In the genomic region with DNA sequence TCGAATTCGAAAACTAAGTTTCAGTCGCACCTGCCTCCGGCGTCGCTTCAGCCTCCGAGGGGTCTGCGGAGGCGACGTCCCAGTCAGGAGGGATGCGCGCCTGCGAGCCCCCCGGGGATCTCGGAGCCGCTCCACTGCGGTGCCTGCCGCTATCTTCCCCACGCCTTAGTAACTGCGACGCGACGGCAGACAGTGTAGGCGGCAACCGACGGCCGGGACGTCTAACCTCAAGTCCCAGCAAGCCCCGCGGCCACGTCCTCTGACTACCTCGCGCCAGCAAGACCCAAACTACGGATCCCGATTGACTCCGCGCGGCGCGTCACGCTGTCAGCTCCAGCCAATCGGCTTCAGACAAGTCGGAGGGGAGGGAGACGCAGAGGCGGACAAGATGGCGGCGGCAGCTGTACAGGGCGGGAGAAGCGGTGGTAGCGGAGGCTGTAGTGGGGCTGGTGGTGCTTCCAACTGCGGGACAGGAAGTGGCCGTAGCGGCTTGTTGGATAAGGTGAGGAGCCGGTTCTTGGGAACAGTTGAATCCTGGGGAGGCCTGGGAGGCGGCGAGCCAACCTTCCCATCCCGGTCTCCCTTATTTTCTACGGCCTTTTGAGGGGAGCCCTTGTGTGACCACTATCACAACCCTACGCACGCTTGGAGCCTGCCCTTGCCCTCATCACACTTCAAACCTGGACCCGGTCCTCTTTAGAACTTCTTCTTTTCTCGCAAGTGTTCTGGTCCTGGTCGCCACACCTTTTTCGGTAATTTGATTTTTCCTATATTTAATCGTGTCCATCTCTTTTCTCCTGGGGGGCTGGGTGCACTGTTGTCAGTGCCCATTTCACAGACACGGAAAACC, we compare ENCODE assay signal across 1 cellular context.
A peak's percentile ranks its signal among the peaks of the same experiment; 100 is the strongest.
TF ChIP-seq lines count a peak whose summit lies in the region.

A gene (plus strand): TSS at position 369 of the 850 bp plus-strand sequence. CDS start 20 bp downstream, at position 389.
A gene with protein sequence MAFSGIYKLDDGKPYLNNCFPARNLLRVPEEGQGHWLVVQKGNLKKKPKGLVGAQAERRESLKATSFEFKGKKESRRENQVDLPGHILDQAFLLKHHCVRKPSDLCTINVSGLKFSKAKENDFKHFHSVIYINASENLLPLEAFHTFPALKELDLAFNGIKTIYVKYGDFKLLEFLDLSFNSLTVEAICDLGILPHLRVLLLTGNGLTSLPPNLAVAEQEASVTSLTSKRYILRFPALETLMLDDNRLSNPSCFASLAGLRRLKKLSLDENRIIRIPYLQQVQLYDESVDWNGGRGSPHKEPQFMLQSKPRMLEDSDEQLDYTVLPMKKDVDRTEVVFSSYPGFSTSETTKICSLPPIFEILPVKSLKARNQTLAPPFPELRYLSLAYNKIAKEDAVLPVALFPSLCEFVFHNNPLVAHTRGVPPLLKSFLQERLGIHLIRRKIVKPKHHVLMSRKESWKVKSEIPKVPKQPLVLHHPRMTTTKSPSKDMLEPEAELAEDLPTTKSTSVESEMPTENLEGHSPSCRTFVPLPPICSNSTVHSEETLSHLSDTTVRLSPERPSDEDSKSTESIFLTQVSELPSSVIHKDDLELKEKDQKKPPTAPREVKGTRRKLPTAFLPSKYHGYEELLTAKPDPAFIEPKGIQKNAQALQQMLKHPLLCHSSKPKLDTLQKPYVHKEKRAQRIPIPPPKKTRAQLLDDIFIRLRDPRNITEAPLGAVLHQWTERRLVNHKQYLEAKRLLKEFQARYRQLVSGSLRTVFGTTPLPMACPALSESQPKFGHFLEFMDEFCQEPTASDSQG (minus strand): TSS at position 194 of the 850 bp plus-strand sequence. CDS start 8,213 bp downstream, outside the sequence.

TF ChIP-seq in K562, 482 proteins besides CTCF, POLR2A, EP300 and RAD21 (continued from another document and continues in another):
- TF ChIP-seq, protein P1, sequence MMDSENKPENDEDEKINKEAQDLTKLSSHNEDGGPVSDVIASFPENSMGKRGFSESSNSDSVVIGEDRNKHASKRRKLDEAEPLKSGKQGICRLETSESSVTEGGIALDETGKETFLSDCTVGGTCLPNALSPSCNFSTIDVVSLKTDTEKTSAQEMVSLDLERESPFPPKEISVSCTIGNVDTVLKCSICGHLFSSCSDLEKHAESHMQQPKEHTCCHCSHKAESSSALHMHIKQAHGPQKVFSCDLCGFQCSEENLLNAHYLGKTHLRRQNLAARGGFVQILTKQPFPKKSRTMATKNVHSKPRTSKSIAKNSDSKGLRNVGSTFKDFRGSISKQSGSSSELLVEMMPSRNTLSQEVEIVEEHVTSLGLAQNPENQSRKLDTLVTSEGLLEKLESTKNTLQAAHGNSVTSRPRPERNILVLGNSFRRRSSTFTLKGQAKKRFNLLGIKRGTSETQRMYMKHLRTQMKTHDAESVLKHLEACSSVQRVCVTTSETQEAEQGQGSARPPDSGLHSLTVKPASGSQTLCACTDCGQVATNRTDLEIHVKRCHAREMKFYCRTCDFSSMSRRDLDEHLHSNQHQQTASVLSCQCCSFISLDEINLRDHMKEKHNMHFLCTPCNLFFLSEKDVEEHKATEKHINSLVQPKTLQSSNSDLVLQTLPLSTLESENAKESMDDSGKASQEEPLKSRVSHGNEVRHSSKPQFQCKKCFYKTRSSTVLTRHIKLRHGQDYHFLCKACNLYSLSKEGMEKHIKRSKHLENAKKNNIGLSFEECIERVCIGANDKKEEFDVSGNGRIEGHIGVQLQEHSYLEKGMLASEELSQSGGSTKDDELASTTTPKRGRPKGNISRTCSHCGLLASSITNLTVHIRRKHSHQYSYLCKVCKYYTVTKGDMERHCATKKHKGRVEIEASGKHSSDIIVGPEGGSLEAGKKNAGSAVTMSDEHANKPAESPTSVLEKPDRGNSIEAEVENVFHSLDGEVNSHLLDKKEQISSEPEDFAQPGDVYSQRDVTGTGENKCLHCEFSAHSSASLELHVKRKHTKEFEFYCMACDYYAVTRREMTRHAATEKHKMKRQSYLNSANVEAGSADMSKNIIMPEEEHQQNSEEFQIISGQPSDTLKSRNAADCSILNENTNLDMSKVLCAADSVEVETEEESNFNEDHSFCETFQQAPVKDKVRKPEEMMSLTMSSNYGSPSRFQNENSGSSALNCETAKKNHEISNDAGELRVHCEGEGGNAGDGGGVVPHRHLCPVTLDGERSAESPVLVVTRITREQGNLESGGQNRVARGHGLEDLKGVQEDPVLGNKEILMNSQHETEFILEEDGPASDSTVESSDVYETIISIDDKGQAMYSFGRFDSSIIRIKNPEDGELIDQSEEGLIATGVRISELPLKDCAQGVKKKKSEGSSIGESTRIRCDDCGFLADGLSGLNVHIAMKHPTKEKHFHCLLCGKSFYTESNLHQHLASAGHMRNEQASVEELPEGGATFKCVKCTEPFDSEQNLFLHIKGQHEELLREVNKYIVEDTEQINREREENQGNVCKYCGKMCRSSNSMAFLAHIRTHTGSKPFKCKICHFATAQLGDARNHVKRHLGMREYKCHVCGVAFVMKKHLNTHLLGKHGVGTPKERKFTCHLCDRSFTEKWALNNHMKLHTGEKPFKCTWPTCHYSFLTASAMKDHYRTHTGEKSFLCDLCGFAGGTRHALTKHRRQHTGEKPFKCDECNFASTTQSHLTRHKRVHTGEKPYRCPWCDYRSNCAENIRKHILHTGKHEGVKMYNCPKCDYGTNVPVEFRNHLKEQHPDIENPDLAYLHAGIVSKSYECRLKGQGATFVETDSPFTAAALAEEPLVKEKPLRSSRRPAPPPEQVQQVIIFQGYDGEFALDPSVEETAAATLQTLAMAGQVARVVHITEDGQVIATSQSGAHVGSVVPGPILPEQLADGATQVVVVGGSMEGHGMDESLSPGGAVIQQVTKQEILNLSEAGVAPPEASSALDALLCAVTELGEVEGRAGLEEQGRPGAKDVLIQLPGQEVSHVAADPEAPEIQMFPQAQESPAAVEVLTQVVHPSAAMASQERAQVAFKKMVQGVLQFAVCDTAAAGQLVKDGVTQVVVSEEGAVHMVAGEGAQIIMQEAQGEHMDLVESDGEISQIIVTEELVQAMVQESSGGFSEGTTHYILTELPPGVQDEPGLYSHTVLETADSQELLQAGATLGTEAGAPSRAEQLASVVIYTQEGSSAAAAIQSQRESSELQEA (IDR thresholded peaks at IDR 0.05; ENCODE audit: low read depth), result peak; percentile 91
- TF ChIP-seq, protein P2, sequence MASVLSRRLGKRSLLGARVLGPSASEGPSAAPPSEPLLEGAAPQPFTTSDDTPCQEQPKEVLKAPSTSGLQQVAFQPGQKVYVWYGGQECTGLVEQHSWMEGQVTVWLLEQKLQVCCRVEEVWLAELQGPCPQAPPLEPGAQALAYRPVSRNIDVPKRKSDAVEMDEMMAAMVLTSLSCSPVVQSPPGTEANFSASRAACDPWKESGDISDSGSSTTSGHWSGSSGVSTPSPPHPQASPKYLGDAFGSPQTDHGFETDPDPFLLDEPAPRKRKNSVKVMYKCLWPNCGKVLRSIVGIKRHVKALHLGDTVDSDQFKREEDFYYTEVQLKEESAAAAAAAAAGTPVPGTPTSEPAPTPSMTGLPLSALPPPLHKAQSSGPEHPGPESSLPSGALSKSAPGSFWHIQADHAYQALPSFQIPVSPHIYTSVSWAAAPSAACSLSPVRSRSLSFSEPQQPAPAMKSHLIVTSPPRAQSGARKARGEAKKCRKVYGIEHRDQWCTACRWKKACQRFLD (CRISPR knock-in tag; IDR thresholded peaks at IDR 0.05), result peak; percentile 76; the same call in 1 of the 2 replicates
- peak; percentile 34; the same call in 1 of the 2 replicates for TF ChIP-seq DMBX1 (CRISPR knock-in tag; IDR thresholded peaks at IDR 0.05; ENCODE audit: borderline replicate concordance)
- TF ChIP-seq, protein P3, sequence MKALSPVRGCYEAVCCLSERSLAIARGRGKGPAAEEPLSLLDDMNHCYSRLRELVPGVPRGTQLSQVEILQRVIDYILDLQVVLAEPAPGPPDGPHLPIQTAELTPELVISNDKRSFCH (CRISPR knock-in tag; IDR thresholded peaks at IDR 0.05), result no peak
- TF ChIP-seq, protein P3 (tag; IDR thresholded peaks at IDR 0.05), result peak; percentile 77
- TF ChIP-seq, protein P4, sequence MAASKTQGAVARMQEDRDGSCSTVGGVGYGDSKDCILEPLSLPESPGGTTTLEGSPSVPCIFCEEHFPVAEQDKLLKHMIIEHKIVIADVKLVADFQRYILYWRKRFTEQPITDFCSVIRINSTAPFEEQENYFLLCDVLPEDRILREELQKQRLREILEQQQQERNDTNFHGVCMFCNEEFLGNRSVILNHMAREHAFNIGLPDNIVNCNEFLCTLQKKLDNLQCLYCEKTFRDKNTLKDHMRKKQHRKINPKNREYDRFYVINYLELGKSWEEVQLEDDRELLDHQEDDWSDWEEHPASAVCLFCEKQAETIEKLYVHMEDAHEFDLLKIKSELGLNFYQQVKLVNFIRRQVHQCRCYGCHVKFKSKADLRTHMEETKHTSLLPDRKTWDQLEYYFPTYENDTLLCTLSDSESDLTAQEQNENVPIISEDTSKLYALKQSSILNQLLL (CRISPR knock-in tag; IDR thresholded peaks at IDR 0.05; ENCODE audit: borderline replicate concordance), result no peak
- no peak for TF ChIP-seq NFATC3 (IDR thresholded peaks at IDR 0.05)
- TF ChIP-seq, protein P5, sequence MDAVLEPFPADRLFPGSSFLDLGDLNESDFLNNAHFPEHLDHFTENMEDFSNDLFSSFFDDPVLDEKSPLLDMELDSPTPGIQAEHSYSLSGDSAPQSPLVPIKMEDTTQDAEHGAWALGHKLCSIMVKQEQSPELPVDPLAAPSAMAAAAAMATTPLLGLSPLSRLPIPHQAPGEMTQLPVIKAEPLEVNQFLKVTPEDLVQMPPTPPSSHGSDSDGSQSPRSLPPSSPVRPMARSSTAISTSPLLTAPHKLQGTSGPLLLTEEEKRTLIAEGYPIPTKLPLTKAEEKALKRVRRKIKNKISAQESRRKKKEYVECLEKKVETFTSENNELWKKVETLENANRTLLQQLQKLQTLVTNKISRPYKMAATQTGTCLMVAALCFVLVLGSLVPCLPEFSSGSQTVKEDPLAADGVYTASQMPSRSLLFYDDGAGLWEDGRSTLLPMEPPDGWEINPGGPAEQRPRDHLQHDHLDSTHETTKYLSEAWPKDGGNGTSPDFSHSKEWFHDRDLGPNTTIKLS (IDR thresholded peaks at IDR 0.05; ENCODE audit: borderline replicate concordance, low read depth), result peak; percentile 88
- peak; percentile 15; the same call in 1 of the 2 replicates for TF ChIP-seq SMC3 (conservative IDR thresholded peaks at IDR 0.05; ENCODE audit: insufficient read depth, low read depth, low read length)
- no peak for TF ChIP-seq ZNF717 (CRISPR knock-in tag; IDR thresholded peaks at IDR 0.05)
- no peak for TF ChIP-seq HNRNPUL1 (IDR thresholded peaks at IDR 0.05; ENCODE audit: low read length)
- peak; percentile 94 for TF ChIP-seq RBBP5 (IDR thresholded peaks at IDR 0.05; ENCODE audit: borderline replicate concordance, insufficient read depth, low read length, poor library complexity, severe bottlenecking)
- no peak for TF ChIP-seq MEF2D (tag; conservative IDR thresholded peaks at IDR 0.05; ENCODE audit: low read depth)
- peak; percentile 61 to 65; a peak in 2 of 4 replicates for TF ChIP-seq NONO (IDR thresholded peaks at IDR 0.05; ENCODE audit: low read depth in 2 of 2, low read length in 1 of 2)
- TF ChIP-seq XRCC3 (IDR thresholded peaks at IDR 0.05), result no peak
- TF ChIP-seq, protein P6, sequence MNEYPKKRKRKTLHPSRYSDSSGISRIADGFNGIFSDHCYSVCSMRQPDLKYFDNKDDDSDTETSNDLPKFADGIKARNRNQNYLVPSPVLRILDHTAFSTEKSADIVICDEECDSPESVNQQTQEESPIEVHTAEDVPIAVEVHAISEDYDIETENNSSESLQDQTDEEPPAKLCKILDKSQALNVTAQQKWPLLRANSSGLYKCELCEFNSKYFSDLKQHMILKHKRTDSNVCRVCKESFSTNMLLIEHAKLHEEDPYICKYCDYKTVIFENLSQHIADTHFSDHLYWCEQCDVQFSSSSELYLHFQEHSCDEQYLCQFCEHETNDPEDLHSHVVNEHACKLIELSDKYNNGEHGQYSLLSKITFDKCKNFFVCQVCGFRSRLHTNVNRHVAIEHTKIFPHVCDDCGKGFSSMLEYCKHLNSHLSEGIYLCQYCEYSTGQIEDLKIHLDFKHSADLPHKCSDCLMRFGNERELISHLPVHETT (CRISPR knock-in tag; conservative IDR thresholded peaks at IDR 0.05 in 1 of 2, IDR thresholded peaks at IDR 0.05 in 1 of 2), result peak in 1 of 2 experiments; percentile 75; a peak in 2 of 4 replicates
- TF ChIP-seq FOXK2 (conservative IDR thresholded peaks at IDR 0.05 in 1 of 2, IDR thresholded peaks at IDR 0.05 in 1 of 2; ENCODE audit: low read depth in 2 of 2), result peak in 1 of 2 experiments; percentile 84; a peak in 2 of 4 replicates
- TF ChIP-seq ZNF140 (CRISPR knock-in tag; IDR thresholded peaks at IDR 0.05), result no peak
- TF ChIP-seq, protein P7, sequence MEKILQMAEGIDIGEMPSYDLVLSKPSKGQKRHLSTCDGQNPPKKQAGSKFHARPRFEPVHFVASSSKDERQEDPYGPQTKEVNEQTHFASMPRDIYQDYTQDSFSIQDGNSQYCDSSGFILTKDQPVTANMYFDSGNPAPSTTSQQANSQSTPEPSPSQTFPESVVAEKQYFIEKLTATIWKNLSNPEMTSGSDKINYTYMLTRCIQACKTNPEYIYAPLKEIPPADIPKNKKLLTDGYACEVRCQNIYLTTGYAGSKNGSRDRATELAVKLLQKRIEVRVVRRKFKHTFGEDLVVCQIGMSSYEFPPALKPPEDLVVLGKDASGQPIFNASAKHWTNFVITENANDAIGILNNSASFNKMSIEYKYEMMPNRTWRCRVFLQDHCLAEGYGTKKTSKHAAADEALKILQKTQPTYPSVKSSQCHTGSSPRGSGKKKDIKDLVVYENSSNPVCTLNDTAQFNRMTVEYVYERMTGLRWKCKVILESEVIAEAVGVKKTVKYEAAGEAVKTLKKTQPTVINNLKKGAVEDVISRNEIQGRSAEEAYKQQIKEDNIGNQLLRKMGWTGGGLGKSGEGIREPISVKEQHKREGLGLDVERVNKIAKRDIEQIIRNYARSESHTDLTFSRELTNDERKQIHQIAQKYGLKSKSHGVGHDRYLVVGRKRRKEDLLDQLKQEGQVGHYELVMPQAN (IDR thresholded peaks at IDR 0.05; ENCODE audit: borderline replicate concordance), result 0 out of 2 replicates have a peak, but pooled peaks have one; percentile 17
- TF ChIP-seq HIVEP1 (CRISPR knock-in tag; IDR thresholded peaks at IDR 0.05), result no peak
- TF ChIP-seq, protein P8, sequence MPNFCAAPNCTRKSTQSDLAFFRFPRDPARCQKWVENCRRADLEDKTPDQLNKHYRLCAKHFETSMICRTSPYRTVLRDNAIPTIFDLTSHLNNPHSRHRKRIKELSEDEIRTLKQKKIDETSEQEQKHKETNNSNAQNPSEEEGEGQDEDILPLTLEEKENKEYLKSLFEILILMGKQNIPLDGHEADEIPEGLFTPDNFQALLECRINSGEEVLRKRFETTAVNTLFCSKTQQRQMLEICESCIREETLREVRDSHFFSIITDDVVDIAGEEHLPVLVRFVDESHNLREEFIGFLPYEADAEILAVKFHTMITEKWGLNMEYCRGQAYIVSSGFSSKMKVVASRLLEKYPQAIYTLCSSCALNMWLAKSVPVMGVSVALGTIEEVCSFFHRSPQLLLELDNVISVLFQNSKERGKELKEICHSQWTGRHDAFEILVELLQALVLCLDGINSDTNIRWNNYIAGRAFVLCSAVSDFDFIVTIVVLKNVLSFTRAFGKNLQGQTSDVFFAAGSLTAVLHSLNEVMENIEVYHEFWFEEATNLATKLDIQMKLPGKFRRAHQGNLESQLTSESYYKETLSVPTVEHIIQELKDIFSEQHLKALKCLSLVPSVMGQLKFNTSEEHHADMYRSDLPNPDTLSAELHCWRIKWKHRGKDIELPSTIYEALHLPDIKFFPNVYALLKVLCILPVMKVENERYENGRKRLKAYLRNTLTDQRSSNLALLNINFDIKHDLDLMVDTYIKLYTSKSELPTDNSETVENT (CRISPR knock-in tag; IDR thresholded peaks at IDR 0.05), result 0 out of 2 replicates have a peak, but pooled peaks have one; percentile 20
